Comparison of ENCODE assay signal across 8 cellular contexts in genomic region chr1:27862671-27863551, GRCh38. TPM values are rescaled to one million over a fixed set of nuclear protein-coding genes. Genes with fewer than 3 reads are reported as not detected.
DNase-seq lines count a peak whose midpoint lies in the region; ATAC-seq and TF ChIP-seq lines count a peak whose summit lies in the region.

No MANE protein-coding gene starts in this region.

- no peak overlapping the region for H3K27ac Mint-ChIP-seq in Calu3 (ENCODE audit: unreplicated experiment)

- ATAC-seq in GM21381 (IDR thresholded peaks at IDR 0.05; ENCODE audit: unreplicated experiment): no peak

- in situ Hi-C loops in astrocyte of the spinal cord (cut with HindIII; ENCODE audit: low sequenced_read_pairs): no loop called here

- no peaks in the 10 kb centered on the region for H3K9me3 Mint-ChIP-seq in Calu3 (ENCODE audit: low read depth, unreplicated experiment)

- H3K27me3 ChIP-seq in kidney epithelial cell (ENCODE audit: control insufficient read depth, insufficient read depth, low read length): no peaks in the 10 kb centered on the region

- H3K4me3 Mint-ChIP-seq in Calu3 (ENCODE audit: low read depth, unreplicated experiment): no peak overlapping the region

- H3K36me3 ChIP-seq in kidney epithelial cell (ENCODE audit: control insufficient read depth, insufficient read depth, low read length): no peaks in the 10 kb centered on the region

- BruUV-seq in Calu3 (replicated peaks; lab: Mats Ljungman, UMichigan): no TSS peak

- H3K27me3 Mint-ChIP-seq in Calu3 (ENCODE audit: unreplicated experiment): peaks cover 13% of the 10 kb centered on the region

- H3K4me3 ChIP-seq in astrocyte of the spinal cord (ENCODE audit: low read depth, low read length): no peak overlapping the region
- H3K4me3 ChIP-seq in kidney epithelial cell (ENCODE audit: low read depth, low read length): no peak overlapping the region

- H3K4me1 Mint-ChIP-seq in Calu3 (ENCODE audit: low read depth, unreplicated experiment): no peaks in the 10 kb centered on the region

- no peaks in the 10 kb centered on the region for H3K36me3 Mint-ChIP-seq in Calu3 (ENCODE audit: insufficient read depth, unreplicated experiment)

- CTCF ChIA-PET in Calu3 (lab: Charles Lee): no interaction called here

- DNase-seq in GF-D8 (lab: John Stamatoyannopoulos, UW): peak; percentile 91
- peak; percentile 100 for DNase-seq in LHCN-M2 (ENCODE audit: low read depth)
- DNase-seq in astrocyte of the spinal cord (ENCODE audit: low read depth, low spot score): peak; percentile 96
- DNase-seq in kidney epithelial cell (ENCODE audit: low read depth): peak; percentile 99
- DNase-seq in stromal cell of bone marrow (ENCODE audit: low read depth): peak; percentile 100
- DNase-seq in Calu3: no peak
- DNase-seq in middle frontal gyrus (ENCODE audit: extremely low spot score, low spot score): no peak

- TF ChIP-seq CTCF in astrocyte of the spinal cord (IDR thresholded peaks at IDR 0.05; ENCODE audit: low read depth, low read length) (no peak), kidney epithelial cell (IDR thresholded peaks at IDR 0.05; ENCODE audit: insufficient read depth, low read length, poor library complexity, severe bottlenecking) (no peak), Calu3 (IDR thresholded peaks at IDR 0.05; ENCODE audit: unreplicated experiment) (no peak)

- intact Hi-C loops in Calu3 (cut with micrococcal nuclease; ENCODE audit: unreplicated experiment): no loop called here

RNA-seq across cellular contexts. Expression of gene THEMIS2, which starts 9.4 kb away (rescaled TPM):
- total RNA-seq in LHCN-M2 (2014; rRNA removed) (11.8 and 12.7 TPM in 2 replicates), kidney epithelial cell (22.6 and 23.4 TPM in 2 replicates), Calu3 (2022) (5.9 and 11.3 TPM in 2 replicates)
- 2.0 TPM for polyA plus RNA-seq in LHCN-M2 (2012)

RNA-seq across cellular contexts. Expression of gene PPP1R8, which starts 32.3 kb away (rescaled TPM):
- total RNA-seq in LHCN-M2 (2014; rRNA removed) (50.3 and 57.8 TPM in 2 replicates), kidney epithelial cell (46.1 and 53.1 TPM in 2 replicates), Calu3 (2022) (29.6 and 34.3 TPM in 2 replicates)
- polyA plus RNA-seq in LHCN-M2 (2012): 25.6 TPM

RNA-seq across cellular contexts. Expression of gene RPA2, which starts 51.5 kb away (rescaled TPM):
- total RNA-seq in LHCN-M2 (2014; rRNA removed) (72.9 and 79.7 TPM in 2 replicates), kidney epithelial cell (21.8 and 27.2 TPM in 2 replicates), Calu3 (2022) (19.1 and 24.0 TPM in 2 replicates)
- 35.5 TPM for polyA plus RNA-seq in LHCN-M2 (2012)

Comparison
In these comparisons a context has a peak if more than half of its experiments do, and no peak if none do; other contexts are left out.
1. DNase-seq: peak in GF-D8 (single experiment), LHCN-M2 (single experiment), astrocyte of the spinal cord (single experiment), kidney epithelial cell (single experiment) and stromal cell of bone marrow (single experiment); none in Calu3 (single experiment) and middle frontal gyrus (single experiment).